ENCODE assay signal across 8 cellular contexts in genomic region chr9:134136117-134136996, GRCh38. TPM values are rescaled to one million over a fixed set of nuclear protein-coding genes. Genes with fewer than 3 reads are reported as not detected.
DNase-seq lines count a peak whose midpoint lies in the region; ATAC-seq and TF ChIP-seq lines count a peak whose summit lies in the region.

No MANE protein-coding gene starts in this region.

- peak overlapping the region; percentile 85 to 98 for H3K4me3 Mint-ChIP-seq in CD14-positive monocyte
- H3K4me3 Mint-ChIP-seq in activated T-cell treated with anti-CD3 and anti-CD28 coated beads, Interleukin-2, amount 50 U/mL, for 24 hours, result peak overlapping the region; percentile 94

- ATAC-seq in GM19043 (IDR thresholded peaks at IDR 0.05; ENCODE audit: low read depth, unreplicated experiment), result peak; percentile 21
- peak; percentile 18 for ATAC-seq in HG03565 (IDR thresholded peaks at IDR 0.05; ENCODE audit: unreplicated experiment)

- WGBS in prostate gland, result under 1% methylated on average over 35 of the region's 93 CpGs

- H3K27ac ChIP-seq in prostate gland, result peak overlapping the region; percentile 47 to 64

- TF ChIP-seq POLR2A in prostate gland (IDR thresholded peaks at IDR 0.05), result no peak

- no peaks in the 10 kb centered on the region for H3K36me3 ChIP-seq in prostate gland

- intact Hi-C loops in CD14-positive monocyte (cut with micrococcal nuclease), result loop anchor here (5.0 kb wide), 1 partner anchor 69 kb away; the partner anchor contains the start of gene BRD3 (in 2 of the 2)
- intact Hi-C loops in prostate gland (cut with DNase I), result loop anchor here (10.0 kb wide), 1 partner anchor 112 kb away; the partner anchor contains the start of gene BRD3OS

- no peaks in the 10 kb centered on the region for H3K27me3 ChIP-seq in prostate gland (replicated peaks; ENCODE audit: insufficient read depth)

- DNase-seq in CD14-positive monocyte (ENCODE audit: low spot score) (no peak), globus pallidus (ENCODE audit: low spot score) (peak; percentile 19), prostate gland (ENCODE audit: low spot score) (no peak), NCI-H1048 (lab: John Stamatoyannopoulos, UW) (no peak), cortex of kidney (lab: John Stamatoyannopoulos, UW) (no peak)
- DNase-seq in activated T-cell treated with anti-CD3 and anti-CD28 coated beads, Interleukin-2, amount 50 U/mL, for 24 hours, result peak; percentile 56

- TF ChIP-seq CTCF in CD14-positive monocyte (IDR thresholded peaks at IDR 0.05) (no peak), prostate gland (IDR thresholded peaks at IDR 0.05) (no peak)

- peak overlapping the region; percentile 66 to 78 for H3K4me3 ChIP-seq in prostate gland

- peaks cover 30% of the 10 kb centered on the region for H3K4me1 ChIP-seq in prostate gland (replicated peaks)

- peaks cover 21 to 22% of the 10 kb centered on the region in 2 donors for H3K36me3 Mint-ChIP-seq in CD14-positive monocyte
- H3K36me3 Mint-ChIP-seq in activated T-cell treated with anti-CD3 and anti-CD28 coated beads, Interleukin-2, amount 50 U/mL, for 24 hours (ENCODE audit: low read depth), result peaks cover 49% of the 10 kb centered on the region

- no peaks in the 10 kb centered on the region for H3K9me3 ChIP-seq in prostate gland

- H3K9me3 Mint-ChIP-seq in CD14-positive monocyte, result no peaks in the 10 kb centered on the region
- no peaks in the 10 kb centered on the region for H3K9me3 Mint-ChIP-seq in activated T-cell treated with anti-CD3 and anti-CD28 coated beads, Interleukin-2, amount 50 U/mL, for 24 hours

- H3K27me3 Mint-ChIP-seq in CD14-positive monocyte (ENCODE audit: low read depth in 3 of 3), result no peaks in the 10 kb centered on the region
- no peaks in the 10 kb centered on the region for H3K27me3 Mint-ChIP-seq in activated T-cell treated with anti-CD3 and anti-CD28 coated beads, Interleukin-2, amount 50 U/mL, for 24 hours

- H3K27ac Mint-ChIP-seq in CD14-positive monocyte, result peak overlapping the region; percentile 69 to 82 (median 80)
- H3K27ac Mint-ChIP-seq in activated T-cell treated with anti-CD3 and anti-CD28 coated beads, Interleukin-2, amount 50 U/mL, for 24 hours, result peak overlapping the region; percentile 88

- H3K4me1 Mint-ChIP-seq in CD14-positive monocyte, result peaks cover 43% of the 10 kb centered on the region
- H3K4me1 Mint-ChIP-seq in activated T-cell treated with anti-CD3 and anti-CD28 coated beads, Interleukin-2, amount 50 U/mL, for 24 hours (ENCODE audit: low read depth), result peaks cover 42% of the 10 kb centered on the region

RNA-seq across cellular contexts. Expression of gene WDR5, which starts 0.5 kb away (rescaled TPM):
- 10 to 100 TPM in 1 of 2 donors, 1 to 10 TPM in 1; 8.7 to 10.2 TPM for polyA plus RNA-seq in CD14-positive monocyte
- total RNA-seq in prostate gland, result 10 to 100 TPM; 28.6 to 67.9 TPM

RNA-seq across cellular contexts. Expression of gene RNU6ATAC, which starts 28.0 kb away (rescaled TPM):
- not detected for polyA plus RNA-seq in CD14-positive monocyte
- total RNA-seq in prostate gland, result not detected

Comparison
In these comparisons a context has a peak if more than half of its experiments do, and no peak if none do; other contexts are left out.
1. DNase-seq: peak in activated T-cell treated with anti-CD3 and anti-CD28 coated beads, Interleukin-2, amount 50 U/mL, for 24 hours (single experiment) and globus pallidus (single experiment); none in CD14-positive monocyte (single experiment), prostate gland (single experiment), NCI-H1048 (single experiment) and cortex of kidney (single experiment).